Comparison of ENCODE assay signal across 1 cellular context in the genomic region with DNA sequence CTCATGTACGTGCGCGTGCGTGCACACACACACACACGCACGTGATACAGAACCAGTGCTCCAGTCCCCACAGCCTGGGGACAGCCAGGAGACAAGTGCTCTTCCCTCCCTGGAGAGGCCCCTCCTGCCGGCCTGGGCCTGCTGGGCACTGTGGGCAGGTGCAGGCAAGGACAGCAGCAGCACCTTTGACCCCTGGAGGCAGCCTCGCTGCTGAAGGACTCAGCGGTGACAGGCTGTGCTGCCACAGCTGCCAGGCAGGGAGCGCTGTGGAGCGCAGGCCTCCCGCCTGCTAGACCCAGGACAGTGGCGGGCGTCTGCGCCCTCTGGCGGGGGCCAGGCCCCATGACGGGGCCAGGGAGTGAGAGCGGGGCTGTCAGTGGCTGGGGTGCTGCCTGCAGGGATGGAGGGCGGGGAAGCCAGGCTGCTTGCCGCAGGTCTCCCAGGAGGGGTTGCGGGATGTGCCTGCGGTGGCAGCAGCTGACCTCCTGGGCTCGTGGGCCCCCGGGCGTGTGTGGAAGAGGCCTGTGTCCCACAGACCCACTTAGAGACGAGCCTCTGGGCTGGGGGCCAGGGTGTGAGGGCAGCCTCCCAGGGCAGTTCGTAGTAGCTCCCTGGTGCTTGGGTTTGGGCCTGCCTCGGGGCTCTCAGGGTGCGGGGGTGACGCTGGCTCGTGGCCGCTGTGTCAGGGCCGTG.
TF ChIP-seq lines count a peak whose summit lies in the region.

No MANE protein-coding gene starts in this region.

TF ChIP-seq in HepG2, 621 proteins besides CTCF, POLR2A, EP300 and RAD21 (continued from another document and continues in another):
- TF ChIP-seq, protein P1, sequence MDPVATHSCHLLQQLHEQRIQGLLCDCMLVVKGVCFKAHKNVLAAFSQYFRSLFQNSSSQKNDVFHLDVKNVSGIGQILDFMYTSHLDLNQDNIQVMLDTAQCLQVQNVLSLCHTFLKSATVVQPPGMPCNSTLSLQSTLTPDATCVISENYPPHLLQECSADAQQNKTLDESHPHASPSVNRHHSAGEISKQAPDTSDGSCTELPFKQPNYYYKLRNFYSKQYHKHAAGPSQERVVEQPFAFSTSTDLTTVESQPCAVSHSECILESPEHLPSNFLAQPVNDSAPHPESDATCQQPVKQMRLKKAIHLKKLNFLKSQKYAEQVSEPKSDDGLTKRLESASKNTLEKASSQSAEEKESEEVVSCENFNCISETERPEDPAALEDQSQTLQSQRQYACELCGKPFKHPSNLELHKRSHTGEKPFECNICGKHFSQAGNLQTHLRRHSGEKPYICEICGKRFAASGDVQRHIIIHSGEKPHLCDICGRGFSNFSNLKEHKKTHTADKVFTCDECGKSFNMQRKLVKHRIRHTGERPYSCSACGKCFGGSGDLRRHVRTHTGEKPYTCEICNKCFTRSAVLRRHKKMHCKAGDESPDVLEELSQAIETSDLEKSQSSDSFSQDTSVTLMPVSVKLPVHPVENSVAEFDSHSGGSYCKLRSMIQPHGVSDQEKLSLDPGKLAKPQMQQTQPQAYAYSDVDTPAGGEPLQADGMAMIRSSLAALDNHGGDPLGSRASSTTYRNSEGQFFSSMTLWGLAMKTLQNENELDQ (CRISPR knock-in tag; IDR thresholded peaks at IDR 0.05; ENCODE audit: borderline replicate concordance) = 0 out of 2 replicates have a peak, but pooled peaks have one; percentile 30
- peak; percentile 95 for TF ChIP-seq MYC (CRISPR knock-in tag; IDR thresholded peaks at IDR 0.05; ENCODE audit: borderline replicate concordance)
- TF ChIP-seq ETV5 (CRISPR knock-in tag; IDR thresholded peaks at IDR 0.05; ENCODE audit: borderline replicate concordance) = peak; percentile 70; the same call in 1 of the 2 replicates
- TF ChIP-seq RBM39 (IDR thresholded peaks at IDR 0.05; ENCODE audit: low read depth, low read length, poor library complexity, severe bottlenecking) = peak; percentile 95
- peak; percentile 74; the same call in 1 of the 2 replicates for TF ChIP-seq KLF12 (CRISPR knock-in tag; IDR thresholded peaks at IDR 0.05; ENCODE audit: borderline replicate concordance)
- no peak for TF ChIP-seq TCF7 (IDR thresholded peaks at IDR 0.05; ENCODE audit: low read depth)
- TF ChIP-seq KLF15 (CRISPR knock-in tag; IDR thresholded peaks at IDR 0.05; ENCODE audit: borderline replicate concordance) = peak; percentile 67; the same call in 1 of the 2 replicates
- TF ChIP-seq, protein P2, sequence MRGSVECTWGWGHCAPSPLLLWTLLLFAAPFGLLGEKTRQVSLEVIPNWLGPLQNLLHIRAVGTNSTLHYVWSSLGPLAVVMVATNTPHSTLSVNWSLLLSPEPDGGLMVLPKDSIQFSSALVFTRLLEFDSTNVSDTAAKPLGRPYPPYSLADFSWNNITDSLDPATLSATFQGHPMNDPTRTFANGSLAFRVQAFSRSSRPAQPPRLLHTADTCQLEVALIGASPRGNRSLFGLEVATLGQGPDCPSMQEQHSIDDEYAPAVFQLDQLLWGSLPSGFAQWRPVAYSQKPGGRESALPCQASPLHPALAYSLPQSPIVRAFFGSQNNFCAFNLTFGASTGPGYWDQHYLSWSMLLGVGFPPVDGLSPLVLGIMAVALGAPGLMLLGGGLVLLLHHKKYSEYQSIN (CRISPR knock-in tag; IDR thresholded peaks at IDR 0.05; ENCODE audit: borderline replicate concordance) = no peak
- TF ChIP-seq ZNF234 (CRISPR knock-in tag; conservative IDR thresholded peaks at IDR 0.05) = no peak
- peak; percentile 92; the same call in 1 of the 2 replicates for TF ChIP-seq ZMYM3 (CRISPR knock-in tag; IDR thresholded peaks at IDR 0.05)
- no peak; the same call in 1 of the 2 replicates for TF ChIP-seq PAX8 (CRISPR knock-in tag; IDR thresholded peaks at IDR 0.05; ENCODE audit: borderline replicate concordance)
- TF ChIP-seq, protein P3, sequence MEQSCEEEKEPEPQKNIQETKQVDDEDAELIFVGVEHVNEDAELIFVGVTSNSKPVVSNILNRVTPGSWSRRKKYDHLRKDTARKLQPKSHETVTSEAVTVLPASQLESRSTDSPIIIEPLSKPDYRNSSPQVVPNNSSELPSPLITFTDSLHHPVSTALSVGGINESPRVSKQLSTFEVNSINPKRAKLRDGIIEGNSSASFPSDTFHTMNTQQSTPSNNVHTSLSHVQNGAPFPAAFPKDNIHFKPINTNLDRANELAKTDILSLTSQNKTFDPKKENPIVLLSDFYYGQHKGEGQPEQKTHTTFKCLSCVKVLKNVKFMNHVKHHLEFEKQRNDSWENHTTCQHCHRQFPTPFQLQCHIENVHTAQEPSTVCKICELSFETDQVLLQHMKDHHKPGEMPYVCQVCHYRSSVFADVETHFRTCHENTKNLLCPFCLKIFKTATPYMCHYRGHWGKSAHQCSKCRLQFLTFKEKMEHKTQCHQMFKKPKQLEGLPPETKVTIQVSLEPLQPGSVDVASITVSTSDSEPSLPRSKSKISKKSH (CRISPR knock-in tag; IDR thresholded peaks at IDR 0.05; ENCODE audit: borderline replicate concordance) = peak; percentile 87
- no peak for TF ChIP-seq SOX6 (IDR thresholded peaks at IDR 0.05)
- peak; percentile 88 for TF ChIP-seq SOX6 (CRISPR knock-in tag; IDR thresholded peaks at IDR 0.05)
- TF ChIP-seq AGO1 (IDR thresholded peaks at IDR 0.05; ENCODE audit: low read depth, low read length, poor library complexity, severe bottlenecking) = peak; percentile 88
- peak; percentile 97 for TF ChIP-seq IRF2 (CRISPR knock-in tag; IDR thresholded peaks at IDR 0.05)
- TF ChIP-seq, protein P4, sequence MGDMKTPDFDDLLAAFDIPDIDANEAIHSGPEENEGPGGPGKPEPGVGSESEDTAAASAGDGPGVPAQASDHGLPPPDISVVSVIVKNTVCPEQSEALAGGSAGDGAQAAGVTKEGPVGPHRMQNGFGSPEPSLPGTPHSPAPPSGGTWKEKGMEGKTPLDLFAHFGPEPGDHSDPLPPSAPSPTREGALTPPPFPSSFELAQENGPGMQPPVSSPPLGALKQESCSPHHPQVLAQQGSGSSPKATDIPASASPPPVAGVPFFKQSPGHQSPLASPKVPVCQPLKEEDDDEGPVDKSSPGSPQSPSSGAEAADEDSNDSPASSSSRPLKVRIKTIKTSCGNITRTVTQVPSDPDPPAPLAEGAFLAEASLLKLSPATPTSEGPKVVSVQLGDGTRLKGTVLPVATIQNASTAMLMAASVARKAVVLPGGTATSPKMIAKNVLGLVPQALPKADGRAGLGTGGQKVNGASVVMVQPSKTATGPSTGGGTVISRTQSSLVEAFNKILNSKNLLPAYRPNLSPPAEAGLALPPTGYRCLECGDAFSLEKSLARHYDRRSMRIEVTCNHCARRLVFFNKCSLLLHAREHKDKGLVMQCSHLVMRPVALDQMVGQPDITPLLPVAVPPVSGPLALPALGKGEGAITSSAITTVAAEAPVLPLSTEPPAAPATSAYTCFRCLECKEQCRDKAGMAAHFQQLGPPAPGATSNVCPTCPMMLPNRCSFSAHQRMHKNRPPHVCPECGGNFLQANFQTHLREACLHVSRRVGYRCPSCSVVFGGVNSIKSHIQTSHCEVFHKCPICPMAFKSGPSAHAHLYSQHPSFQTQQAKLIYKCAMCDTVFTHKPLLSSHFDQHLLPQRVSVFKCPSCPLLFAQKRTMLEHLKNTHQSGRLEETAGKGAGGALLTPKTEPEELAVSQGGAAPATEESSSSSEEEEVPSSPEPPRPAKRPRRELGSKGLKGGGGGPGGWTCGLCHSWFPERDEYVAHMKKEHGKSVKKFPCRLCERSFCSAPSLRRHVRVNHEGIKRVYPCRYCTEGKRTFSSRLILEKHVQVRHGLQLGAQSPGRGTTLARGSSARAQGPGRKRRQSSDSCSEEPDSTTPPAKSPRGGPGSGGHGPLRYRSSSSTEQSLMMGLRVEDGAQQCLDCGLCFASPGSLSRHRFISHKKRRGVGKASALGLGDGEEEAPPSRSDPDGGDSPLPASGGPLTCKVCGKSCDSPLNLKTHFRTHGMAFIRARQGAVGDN (CRISPR knock-in tag; IDR thresholded peaks at IDR 0.05) = peak; percentile 99
- 0 out of 2 replicates have a peak, but pooled peaks have one; percentile 30 for TF ChIP-seq DNMT3B (CRISPR knock-in tag; conservative IDR thresholded peaks at IDR 0.05)
- TF ChIP-seq NPAS2 (CRISPR knock-in tag; IDR thresholded peaks at IDR 0.05; ENCODE audit: borderline replicate concordance) = no peak
- no peak for TF ChIP-seq NBN (conservative IDR thresholded peaks at IDR 0.05)
- peak; percentile 99 for TF ChIP-seq TARDBP (CRISPR knock-in tag; IDR thresholded peaks at IDR 0.05)
- TF ChIP-seq ZNF33A (CRISPR knock-in tag; IDR thresholded peaks at IDR 0.05; ENCODE audit: borderline replicate concordance) = no peak
- peak; percentile 88 for TF ChIP-seq POGZ (CRISPR knock-in tag; IDR thresholded peaks at IDR 0.05)
- no peak for TF ChIP-seq ZNF615 (CRISPR knock-in tag; IDR thresholded peaks at IDR 0.05; ENCODE audit: borderline replicate concordance)
- peak; percentile 98 for TF ChIP-seq TAF15 (IDR thresholded peaks at IDR 0.05; ENCODE audit: low read depth, low read length, poor library complexity, severe bottlenecking)
- TF ChIP-seq TEAD3 (CRISPR knock-in tag; optimal IDR thresholded peaks at IDR 0.05; ENCODE audit: borderline replicate concordance) = peak; percentile 89
- TF ChIP-seq, protein P5, sequence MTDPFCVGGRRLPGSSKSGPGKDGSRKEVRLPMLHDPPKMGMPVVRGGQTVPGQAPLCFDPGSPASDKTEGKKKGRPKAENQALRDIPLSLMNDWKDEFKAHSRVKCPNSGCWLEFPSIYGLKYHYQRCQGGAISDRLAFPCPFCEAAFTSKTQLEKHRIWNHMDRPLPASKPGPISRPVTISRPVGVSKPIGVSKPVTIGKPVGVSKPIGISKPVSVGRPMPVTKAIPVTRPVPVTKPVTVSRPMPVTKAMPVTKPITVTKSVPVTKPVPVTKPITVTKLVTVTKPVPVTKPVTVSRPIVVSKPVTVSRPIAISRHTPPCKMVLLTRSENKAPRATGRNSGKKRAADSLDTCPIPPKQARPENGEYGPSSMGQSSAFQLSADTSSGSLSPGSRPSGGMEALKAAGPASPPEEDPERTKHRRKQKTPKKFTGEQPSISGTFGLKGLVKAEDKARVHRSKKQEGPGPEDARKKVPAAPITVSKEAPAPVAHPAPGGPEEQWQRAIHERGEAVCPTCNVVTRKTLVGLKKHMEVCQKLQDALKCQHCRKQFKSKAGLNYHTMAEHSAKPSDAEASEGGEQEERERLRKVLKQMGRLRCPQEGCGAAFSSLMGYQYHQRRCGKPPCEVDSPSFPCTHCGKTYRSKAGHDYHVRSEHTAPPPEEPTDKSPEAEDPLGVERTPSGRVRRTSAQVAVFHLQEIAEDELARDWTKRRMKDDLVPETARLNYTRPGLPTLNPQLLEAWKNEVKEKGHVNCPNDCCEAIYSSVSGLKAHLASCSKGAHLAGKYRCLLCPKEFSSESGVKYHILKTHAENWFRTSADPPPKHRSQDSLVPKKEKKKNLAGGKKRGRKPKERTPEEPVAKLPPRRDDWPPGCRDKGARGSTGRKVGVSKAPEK (CRISPR knock-in tag; IDR thresholded peaks at IDR 0.05; ENCODE audit: borderline replicate concordance) = peak; percentile 67; the same call in 1 of the 2 replicates
- no peak for TF ChIP-seq ZNF850 (CRISPR knock-in tag; conservative IDR thresholded peaks at IDR 0.05)
- TF ChIP-seq, protein P6, sequence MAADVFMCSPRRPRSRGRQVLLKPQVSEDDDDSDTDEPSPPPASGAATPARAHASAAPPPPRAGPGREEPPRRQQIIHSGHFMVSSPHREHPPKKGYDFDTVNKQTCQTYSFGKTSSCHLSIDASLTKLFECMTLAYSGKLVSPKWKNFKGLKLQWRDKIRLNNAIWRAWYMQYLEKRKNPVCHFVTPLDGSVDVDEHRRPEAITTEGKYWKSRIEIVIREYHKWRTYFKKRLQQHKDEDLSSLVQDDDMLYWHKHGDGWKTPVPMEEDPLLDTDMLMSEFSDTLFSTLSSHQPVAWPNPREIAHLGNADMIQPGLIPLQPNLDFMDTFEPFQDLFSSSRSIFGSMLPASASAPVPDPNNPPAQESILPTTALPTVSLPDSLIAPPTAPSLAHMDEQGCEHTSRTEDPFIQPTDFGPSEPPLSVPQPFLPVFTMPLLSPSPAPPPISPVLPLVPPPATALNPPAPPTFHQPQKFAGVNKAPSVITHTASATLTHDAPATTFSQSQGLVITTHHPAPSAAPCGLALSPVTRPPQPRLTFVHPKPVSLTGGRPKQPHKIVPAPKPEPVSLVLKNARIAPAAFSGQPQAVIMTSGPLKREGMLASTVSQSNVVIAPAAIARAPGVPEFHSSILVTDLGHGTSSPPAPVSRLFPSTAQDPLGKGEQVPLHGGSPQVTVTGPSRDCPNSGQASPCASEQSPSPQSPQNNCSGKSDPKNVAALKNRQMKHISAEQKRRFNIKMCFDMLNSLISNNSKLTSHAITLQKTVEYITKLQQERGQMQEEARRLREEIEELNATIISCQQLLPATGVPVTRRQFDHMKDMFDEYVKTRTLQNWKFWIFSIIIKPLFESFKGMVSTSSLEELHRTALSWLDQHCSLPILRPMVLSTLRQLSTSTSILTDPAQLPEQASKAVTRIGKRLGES (CRISPR knock-in tag; IDR thresholded peaks at IDR 0.05; ENCODE audit: borderline replicate concordance) = no peak
- TF ChIP-seq ZNF556 (CRISPR knock-in tag; IDR thresholded peaks at IDR 0.05; ENCODE audit: borderline replicate concordance) = peak; percentile 99
- TF ChIP-seq RAD51 (IDR thresholded peaks at IDR 0.05; ENCODE audit: borderline replicate concordance) = no peak
- TF ChIP-seq RFX5 (IDR thresholded peaks at IDR 0.05; ENCODE audit: low read depth, low read length) = peak; percentile 50; the same call in 1 of the 2 replicates
- TF ChIP-seq CREB1 (IDR thresholded peaks at IDR 0.05) = peak; percentile 73
- no peak for TF ChIP-seq CREB1 (CRISPR knock-in tag; IDR thresholded peaks at IDR 0.05)
- TF ChIP-seq, protein P7, sequence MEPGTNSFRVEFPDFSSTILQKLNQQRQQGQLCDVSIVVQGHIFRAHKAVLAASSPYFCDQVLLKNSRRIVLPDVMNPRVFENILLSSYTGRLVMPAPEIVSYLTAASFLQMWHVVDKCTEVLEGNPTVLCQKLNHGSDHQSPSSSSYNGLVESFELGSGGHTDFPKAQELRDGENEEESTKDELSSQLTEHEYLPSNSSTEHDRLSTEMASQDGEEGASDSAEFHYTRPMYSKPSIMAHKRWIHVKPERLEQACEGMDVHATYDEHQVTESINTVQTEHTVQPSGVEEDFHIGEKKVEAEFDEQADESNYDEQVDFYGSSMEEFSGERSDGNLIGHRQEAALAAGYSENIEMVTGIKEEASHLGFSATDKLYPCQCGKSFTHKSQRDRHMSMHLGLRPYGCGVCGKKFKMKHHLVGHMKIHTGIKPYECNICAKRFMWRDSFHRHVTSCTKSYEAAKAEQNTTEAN (CRISPR knock-in tag; conservative IDR thresholded peaks at IDR 0.05) = peak; percentile 90
- TF ChIP-seq XRCC5 (optimal IDR thresholded peaks at IDR 0.05; ENCODE audit: low read length) = peak; percentile 100
- TF ChIP-seq, protein P8, sequence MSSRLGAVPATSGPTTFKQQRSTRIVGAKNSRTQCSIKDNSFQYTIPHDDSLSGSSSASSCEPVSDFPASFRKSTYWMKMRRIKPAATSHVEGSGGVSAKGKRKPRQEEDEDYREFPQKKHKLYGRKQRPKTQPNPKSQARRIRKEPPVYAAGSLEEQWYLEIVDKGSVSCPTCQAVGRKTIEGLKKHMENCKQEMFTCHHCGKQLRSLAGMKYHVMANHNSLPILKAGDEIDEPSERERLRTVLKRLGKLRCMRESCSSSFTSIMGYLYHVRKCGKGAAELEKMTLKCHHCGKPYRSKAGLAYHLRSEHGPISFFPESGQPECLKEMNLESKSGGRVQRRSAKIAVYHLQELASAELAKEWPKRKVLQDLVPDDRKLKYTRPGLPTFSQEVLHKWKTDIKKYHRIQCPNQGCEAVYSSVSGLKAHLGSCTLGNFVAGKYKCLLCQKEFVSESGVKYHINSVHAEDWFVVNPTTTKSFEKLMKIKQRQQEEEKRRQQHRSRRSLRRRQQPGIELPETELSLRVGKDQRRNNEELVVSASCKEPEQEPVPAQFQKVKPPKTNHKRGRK (CRISPR knock-in tag; IDR thresholded peaks at IDR 0.05) = 0 out of 2 replicates have a peak, but pooled peaks have one; percentile 75
- no peak; the same call in 1 of the 2 replicates for TF ChIP-seq TAF1 (CRISPR knock-in tag; IDR thresholded peaks at IDR 0.05)
- TF ChIP-seq ZNF557 (CRISPR knock-in tag; IDR thresholded peaks at IDR 0.05) = peak; percentile 86; the same call in 1 of the 2 replicates
